ENCODE assay signal across 8 cellular contexts in genomic region chr7:44072364-44073231, GRCh38. TPM values are rescaled to one million over a fixed set of nuclear protein-coding genes. Genes with fewer than 3 reads are reported as not detected.
DNase-seq lines count a peak whose midpoint lies in the region; ATAC-seq and TF ChIP-seq lines count a peak whose summit lies in the region.

No MANE protein-coding gene starts in this region.

- H3K27me3 ChIP-seq in right cardiac atrium (ENCODE audit: control insufficient read depth, insufficient read depth): no peaks in the 10 kb centered on the region
- H3K27me3 ChIP-seq in sigmoid colon: no peaks in the 10 kb centered on the region

- H3K27ac Mint-ChIP-seq in HFFc6: peak overlapping the region; percentile 91

- peak overlapping the region; percentile 67 for H3K4me3 Mint-ChIP-seq in HFFc6

- H3K4me1 ChIP-seq in right cardiac atrium (ENCODE audit: control insufficient read depth, insufficient read depth, low read length) (peaks cover 3% of the 10 kb centered on the region), sigmoid colon (peaks cover 0 to 26% (median 24%) of the 10 kb centered on the region in 4 donors)

- H3K9me3 Mint-ChIP-seq in HFFc6: no peaks in the 10 kb centered on the region

- intact Hi-C loops in right cardiac atrium (cut with DNase I): loop anchor here in 3 of 4 donors (5.0 to 10.0 kb wide), 2 partner anchors 115 to 122 kb away; partner anchors contain the start of gene GCK (in 1 of the 3)
- intact Hi-C loops in sigmoid colon (cut with DNase I): no loop called here

- ATAC-seq in right cardiac atrium (peak; percentile 39 to 75), HG02642 (IDR thresholded peaks at IDR 0.05; ENCODE audit: poor library complexity, unreplicated experiment) (no peak), GM18502 (IDR thresholded peaks at IDR 0.05; ENCODE audit: poor library complexity, unreplicated experiment) (no peak)

- peaks cover 17% of the 10 kb centered on the region for H3K27me3 Mint-ChIP-seq in HFFc6 (ENCODE audit: insufficient read depth)

- H3K9me3 ChIP-seq in right cardiac atrium (ENCODE audit: control insufficient read depth, low read length): no peaks in the 10 kb centered on the region
- H3K9me3 ChIP-seq in sigmoid colon: no peaks in the 10 kb centered on the region

- no peak for TF ChIP-seq EP300 in sigmoid colon (IDR thresholded peaks at IDR 0.05)

- H3K4me1 Mint-ChIP-seq in HFFc6 (ENCODE audit: low read depth): peaks cover 61% of the 10 kb centered on the region

- H3K27ac ChIP-seq in right cardiac atrium (ENCODE audit: low read length) (peak overlapping the region; percentile 28), sigmoid colon (peak overlapping the region; percentile 60 to 77 (median 62))

- TF ChIP-seq CTCF in HFFc6 (IDR thresholded peaks at IDR 0.05) (peak; percentile 94), sigmoid colon (IDR thresholded peaks at IDR 0.05) (peak; percentile 40 to 61 (median 48))

- no peak for TF ChIP-seq POLR2A in sigmoid colon (IDR thresholded peaks at IDR 0.05)

- H3K36me3 ChIP-seq in sigmoid colon: peaks cover 12 to 51% (median 16%) of the 10 kb centered on the region in 4 donors

- H3K36me3 Mint-ChIP-seq in HFFc6 (ENCODE audit: low read depth): peaks cover 20% of the 10 kb centered on the region

- H3K4me3 ChIP-seq in right cardiac atrium (ENCODE audit: low read length) (no peak overlapping the region), sigmoid colon (no peak overlapping the region)

- DNase-seq in CMK (ENCODE audit: low read depth) (peak; percentile 36), HFFc6 (peak; percentile 93), RPMI7951 (ENCODE audit: low read depth) (peak; percentile 98), astrocyte of the hippocampus (ENCODE audit: low read depth, low spot score) (peak; percentile 94), right cardiac atrium (peak; percentile 91 to 94 (median 94)), sigmoid colon (peak; percentile 90)

- WGBS in right cardiac atrium: 32% methylated on average over 12 of the region's 12 CpGs
- 54 to 66% methylated on average over 12 of the region's 12 CpGs for WGBS in sigmoid colon, 2 donors

RNA-seq across cellular contexts. Expression of gene PGAM2, which starts 7.2 kb away (rescaled TPM):
- under 1 TPM in 4 of 6 experiments, not detected in 2; 0.26 to 0.51 (median 0.35) TPM for total RNA-seq in HFFc6 (2021; fragmentation: NEBNext Ultra II Directional; extraction: Animal tissue kit (Norgen Biotek cat#: 25700))
- 0.36 and 0.78 TPM in 2 replicates for total RNA-seq in RPMI7951 (2014; rRNA removed; shearing (Covaris generic))
- total RNA-seq in right cardiac atrium (1,000 to 10,000 TPM in 2 of 4 donors, 100 to 1,000 TPM in 2; 946 to 1,159 (median 1,024) TPM), sigmoid colon (1 to 10 TPM in 2 of 4 donors, under 1 TPM in 2; 0.71 to 2.1 (median 1.1) TPM)
- polyA plus RNA-seq in right cardiac atrium (2,530 TPM), sigmoid colon (1 to 10 TPM in 2 of 3 donors, not detected in 1; 1.2 to 3.0 TPM)

RNA-seq across cellular contexts. Expression of gene POLM, which starts 9.7 kb away (rescaled TPM):
- 10 to 100 TPM; 11.4 to 14.3 (median 12.1) TPM for total RNA-seq in HFFc6 (2021; fragmentation: NEBNext Ultra II Directional; extraction: Animal tissue kit (Norgen Biotek cat#: 25700))
- total RNA-seq in RPMI7951 (2014; rRNA removed; shearing (Covaris generic)): 13.1 and 35.0 TPM in 2 replicates
- 10 to 100 TPM; 24.5 to 28.9 (median 25.8) TPM for total RNA-seq in right cardiac atrium
- 16.6 TPM for polyA plus RNA-seq in right cardiac atrium
- total RNA-seq in sigmoid colon: 10 to 100 TPM; 17.5 to 39.9 (median 24.8) TPM
- 10 to 100 TPM in 1 of 3 donors, 1 to 10 TPM in 2; 5.5 to 23.4 (median 9.6) TPM for polyA plus RNA-seq in sigmoid colon

RNA-seq across cellular contexts. Expression of gene DBNL, which starts 28.1 kb away (rescaled TPM):
- total RNA-seq in HFFc6 (2021; fragmentation: NEBNext Ultra II Directional; extraction: Animal tissue kit (Norgen Biotek cat#: 25700)): 100 to 1,000 TPM; 146 to 167 (median 153) TPM
- total RNA-seq in RPMI7951 (2014; rRNA removed; shearing (Covaris generic)): 123 and 148 TPM in 2 replicates
- total RNA-seq in right cardiac atrium (10 to 100 TPM; 34.3 to 44.6 (median 38.1) TPM), sigmoid colon (100 to 1,000 TPM in 1 of 4 donors, 10 to 100 TPM in 3; 76.7 to 124 (median 86.6) TPM)
- polyA plus RNA-seq in right cardiac atrium (37.5 TPM), sigmoid colon (100 to 1,000 TPM in 2 of 3 donors, 10 to 100 TPM in 1; 91.9 to 149 (median 102) TPM)

RNA-seq across cellular contexts. Expression of gene AEBP1, which starts 31.5 kb away (rescaled TPM):
- total RNA-seq in HFFc6 (2021; fragmentation: NEBNext Ultra II Directional; extraction: Animal tissue kit (Norgen Biotek cat#: 25700)): 10 to 100 TPM; 69.7 to 83.2 (median 76.4) TPM
- 73.7 and 79.7 TPM in 2 replicates for total RNA-seq in RPMI7951 (2014; rRNA removed; shearing (Covaris generic))
- total RNA-seq in right cardiac atrium: 100 to 1,000 TPM in 2 of 4 donors, 10 to 100 TPM in 2; 81.0 to 124 (median 103) TPM
- 62.8 TPM for polyA plus RNA-seq in right cardiac atrium
- 100 to 1,000 TPM in 2 of 4 donors, 10 to 100 TPM in 2; 74.6 to 182 (median 128) TPM for total RNA-seq in sigmoid colon
- polyA plus RNA-seq in sigmoid colon: 10 to 100 TPM in 2 of 3 donors, 1 to 10 TPM in 1; 2.5 to 37.7 (median 12.0) TPM

RNA-seq across cellular contexts. Expression of gene POLD2, which starts 50.8 kb away (rescaled TPM):
- 100 to 1,000 TPM; 154 to 210 (median 183) TPM for total RNA-seq in HFFc6 (2021; fragmentation: NEBNext Ultra II Directional; extraction: Animal tissue kit (Norgen Biotek cat#: 25700))
- total RNA-seq in RPMI7951 (2014; rRNA removed; shearing (Covaris generic)): 193 and 210 TPM in 2 replicates
- total RNA-seq in right cardiac atrium: 100 to 1,000 TPM in 1 of 4 donors, 10 to 100 TPM in 3; 85.8 to 110 (median 99.0) TPM
- polyA plus RNA-seq in right cardiac atrium: 86.6 TPM
- total RNA-seq in sigmoid colon: 10 to 100 TPM; 20.3 to 40.5 (median 29.5) TPM
- polyA plus RNA-seq in sigmoid colon: 10 to 100 TPM; 31.9 to 91.2 (median 39.0) TPM

Comparison
In these comparisons a context has a peak if more than half of its experiments do, and no peak if none do; other contexts are left out.
1. DNase-seq: peak in every context shown above with its lines; median percentile 98 in RPMI7951; 94 in astrocyte of the hippocampus; 94 in right cardiac atrium; 93 in HFFc6; 90 in sigmoid colon; 36 in CMK.
2. ATAC-seq: peak in right cardiac atrium (2 of 2); none in HG02642 (single experiment) and GM18502 (single experiment).
3. RNA of gene PGAM2, which starts 7.2 kb away (total RNA-seq): 946 to 1,159 TPM in right cardiac atrium; 0.71 to 2.1 TPM in sigmoid colon, 0.36 to 0.78 TPM in RPMI7951 and 0.26 to 0.51 TPM in HFFc6; every median in the first group is over 100 times any median in the second.